8 cellular contexts compared by ENCODE assay signal in genomic region chr6:32244946-32245398, GRCh38. TPM values are rescaled to one million over a fixed set of nuclear protein-coding genes. Genes with fewer than 3 reads are reported as not detected.
DNase-seq lines count a peak whose midpoint lies in the region; ATAC-seq and TF ChIP-seq lines count a peak whose summit lies in the region.

No MANE protein-coding gene starts in this region.

- RAD21 ChIA-PET in HCT116 (lab: Charles Lee; ENCODE audit: low non-redundant PET in 1 of 2, low total read pairs in 2 of 2, uncharacterized antibody in 2 of 2, unreplicated experiment in 2 of 2) = interaction anchor here in 1 of 2 experiments (0.6 to 1.0 kb wide), 2 partner anchors 10 to 594 kb away, joined by 3 to 4 read pairs; partner anchors contain the start of gene TAP2

- no peak overlapping the region for H3K27ac Mint-ChIP-seq in activated T-cell treated with anti-CD3 and anti-CD28 coated beads, Interleukin-2, amount 50 U/mL, for 72 hours
- H3K27ac Mint-ChIP-seq in neural progenitor cell = peak overlapping the region; percentile 76

- no peaks in the 10 kb centered on the region for H3F3A ChIP-seq in PC-9 (ENCODE audit: insufficient read depth, low read depth)
- H3F3A ChIP-seq in neural progenitor cell (ENCODE audit: low read depth) = no peaks in the 10 kb centered on the region

- no peaks in the 10 kb centered on the region for H3K9me3 ChIP-seq in HCT116 (ENCODE audit: control insufficient read depth in 1 of 2, insufficient read depth in 1 of 2, low read depth in 1 of 2, low read length in 2 of 2)
- H3K9me3 ChIP-seq in PC-9 (ENCODE audit: insufficient read depth, low read depth) = peaks cover 5% of the 10 kb centered on the region; the same call in 1 of the 2 replicates
- H3K9me3 ChIP-seq in neural progenitor cell (ENCODE audit: low read depth) = no peaks in the 10 kb centered on the region

- H3K4me1 Mint-ChIP-seq in activated T-cell treated with anti-CD3 and anti-CD28 coated beads, Interleukin-2, amount 50 U/mL, for 72 hours (ENCODE audit: low read depth) = peaks cover 34% of the 10 kb centered on the region
- H3K4me1 Mint-ChIP-seq in neural progenitor cell = peaks cover 8% of the 10 kb centered on the region

- peaks cover 0 to 3% of the 10 kb centered on the region in 2 donors for H3K36me3 Mint-ChIP-seq in activated T-cell treated with anti-CD3 and anti-CD28 coated beads, Interleukin-2, amount 50 U/mL, for 72 hours (ENCODE audit: insufficient read depth in 2 of 2)
- H3K36me3 Mint-ChIP-seq in neural progenitor cell = no peaks in the 10 kb centered on the region

- no peak for TF ChIP-seq POLR2A in HCT116 (IDR thresholded peaks at IDR 0.05; ENCODE audit: borderline replicate concordance, extremely low read depth, insufficient read depth, insufficient read length)

- peak; percentile 95 for TF ChIP-seq RAD21 in HCT116 (IDR thresholded peaks at IDR 0.05; ENCODE audit: low read depth)

- ATAC-seq in HCT116 (peak; percentile 95), GM19467 (IDR thresholded peaks at IDR 0.05; ENCODE audit: unreplicated experiment) (no peak)
- peak; percentile 51 to 58 for ATAC-seq in activated T-cell treated with anti-CD3 and anti-CD28 coated beads, Interleukin-2, amount 50 U/mL, for 72 hours (replicated peaks in 1 of 2)
- peak; percentile 71 for ATAC-seq in stimulated activated naive CD8-positive, alpha-beta T cell treated with anti-CD3 and anti-CD28 coated beads, Interleukin-15, Interleukin-2, amounts not matched to agents 100 U/mL and 50 U/mL, for 24 hours

- H3K36me3 ChIP-seq in HCT116 (ENCODE audit: control insufficient read depth in 1 of 2, insufficient read depth in 2 of 2, low read length in 2 of 2) (no peaks in the 10 kb centered on the region), PC-9 (ENCODE audit: low read depth) (no peaks in the 10 kb centered on the region), neural progenitor cell (no peaks in the 10 kb centered on the region)

- no peaks in the 10 kb centered on the region for H3K27me3 ChIP-seq in HCT116 (ENCODE audit: insufficient read depth, low read length)
- peaks cover 23% of the 10 kb centered on the region for H3K27me3 ChIP-seq in PC-9 (ENCODE audit: insufficient read depth, low read depth)
- no peaks in the 10 kb centered on the region for H3K27me3 ChIP-seq in neural progenitor cell

- intact Hi-C loops in HCT116 (cut with micrococcal nuclease) = loop anchor here (1.0 to 5.0 kb wide), 4 partner anchors 128 to 552 kb away; no protein-coding TSS in a partner anchor
- intact Hi-C loops in PC-9 (cut with micrococcal nuclease; ENCODE audit: unreplicated experiment) = loop anchor here (1.0 to 10.0 kb wide), 3 partner anchors 126 to 456 kb away; no protein-coding TSS in a partner anchor

- H3K9ac ChIP-seq in HCT116 (ENCODE audit: low read length) = peak overlapping the region; percentile 19; the same call in 1 of the 2 replicates
- no peak overlapping the region for H3K9ac ChIP-seq in neural progenitor cell

- no peaks in the 10 kb centered on the region for H3K9me2 ChIP-seq in HCT116 (ENCODE audit: insufficient read depth)
- H3K9me2 ChIP-seq in PC-9 (ENCODE audit: insufficient read depth) = no peaks in the 10 kb centered on the region

- BruUV-seq in HCT116 (replicated peaks; lab: Mats Ljungman, UMichigan) = no TSS peak
- BruUV-seq in PC-9 (replicated peaks; lab: Mats Ljungman, UMichigan) = no TSS peak

- H2AFZ ChIP-seq in HCT116 (ENCODE audit: low read depth, low read length, poor library complexity, severe bottlenecking) (peak overlapping the region; percentile 97), PC-9 (peak overlapping the region; percentile 63; the same call in 1 of the 2 replicates), neural progenitor cell (replicated peaks) (peak overlapping the region; percentile 83)

- H4K20me1 ChIP-seq in HCT116 (ENCODE audit: insufficient read depth) (no peaks in the 10 kb centered on the region), PC-9 (ENCODE audit: insufficient read depth) (no peaks in the 10 kb centered on the region), neural progenitor cell (ENCODE audit: low read depth) (no peaks in the 10 kb centered on the region)

- POLR2A ChIA-PET in HCT116 (lab: Charles Lee) (interaction anchor here (0.6 kb wide), 1 partner anchor 145 kb away, joined by 3 read pairs; no protein-coding TSS in a partner anchor), PC-9 (lab: Charles Lee; ENCODE audit: unreplicated experiment) (interaction anchor here (0.6 kb wide), 1 partner anchor 63 kb away, joined by 3 read pairs; no protein-coding TSS in a partner anchor)

- peaks cover 0 to 14% of the 10 kb centered on the region in 2 experiments; a peak in 3 of 4 replicates for H3K4me1 ChIP-seq in HCT116 (ENCODE audit: control insufficient read depth in 1 of 2, insufficient read depth in 2 of 2, low read length in 2 of 2)
- no peaks in the 10 kb centered on the region for H3K4me1 ChIP-seq in PC-9 (replicated peaks; ENCODE audit: insufficient read depth)
- H3K4me1 ChIP-seq in neural progenitor cell = no peaks in the 10 kb centered on the region

- TF ChIP-seq CTCF in HCT116 (IDR thresholded peaks at IDR 0.05 in 2 of 3, conservative IDR thresholded peaks at IDR 0.05 in 1 of 3; ENCODE audit: borderline replicate concordance in 1 of 3, insufficient read depth in 1 of 3, low read depth in 2 of 3, low read length in 2 of 3) = peak; percentile 87 to 96 (median 88)
- TF ChIP-seq CTCF in PC-9 (conservative IDR thresholded peaks at IDR 0.05) = peak; percentile 95
- peak; percentile 89 for TF ChIP-seq CTCF in fibroblast of pulmonary artery (IDR thresholded peaks at IDR 0.05; ENCODE audit: low read length, missing control alignments)
- TF ChIP-seq CTCF in neural progenitor cell (IDR thresholded peaks at IDR 0.05) = peak; percentile 99

- H3K27me3 Mint-ChIP-seq in activated T-cell treated with anti-CD3 and anti-CD28 coated beads, Interleukin-2, amount 50 U/mL, for 72 hours (ENCODE audit: low read depth) = no peaks in the 10 kb centered on the region
- H3K27me3 Mint-ChIP-seq in neural progenitor cell (ENCODE audit: insufficient read depth, low read depth) = no peaks in the 10 kb centered on the region

- H3K27ac ChIP-seq in HCT116 (ENCODE audit: low read depth, low read length) (no peak overlapping the region), PC-9 (no peak overlapping the region), neural progenitor cell (no peak overlapping the region)

- H3K4me2 ChIP-seq in HCT116 (ENCODE audit: low read length) (peak overlapping the region; percentile 73), PC-9 (peak overlapping the region; percentile 10; the same call in 1 of the 2 replicates), neural progenitor cell (peak overlapping the region; percentile 51)

- H3K4me3 ChIP-seq in HCT116 (replicated peaks in 1 of 2; ENCODE audit: low read depth in 1 of 2, low read length in 2 of 2) (peak overlapping the region; percentile 25 to 46), PC-9 (no peak overlapping the region), fibroblast of pulmonary artery (replicated peaks; ENCODE audit: low read depth, low read length) (no peak overlapping the region), neural progenitor cell (peak overlapping the region; percentile 16)

- H3K79me2 ChIP-seq in HCT116 (ENCODE audit: insufficient read depth, low read length) (no peaks in the 10 kb centered on the region), PC-9 (ENCODE audit: low read depth) (no peaks in the 10 kb centered on the region), neural progenitor cell (ENCODE audit: low read depth) (no peaks in the 10 kb centered on the region)

- H3K4me3 Mint-ChIP-seq in activated T-cell treated with anti-CD3 and anti-CD28 coated beads, Interleukin-2, amount 50 U/mL, for 72 hours = peak overlapping the region; percentile 10 to 45
- H3K4me3 Mint-ChIP-seq in neural progenitor cell = peak overlapping the region; percentile 54

- DNase-seq in C1 segment of cervical spinal cord (lab: John Stamatoyannopoulos, UW) (peak in 13 of 14 donors; percentile 13 to 81 (median 63)), HCT116 (ENCODE audit: low read depth, low spot score) (peak; percentile 56), PC-9 (peak in 1 of 2 experiments; percentile 71), fibroblast of pulmonary artery (ENCODE audit: low read depth) (peak; percentile 79), neural progenitor cell (ENCODE audit: low spot score) (peak; percentile 82)
- peak; percentile 69 to 75 for DNase-seq in activated T-cell treated with anti-CD3 and anti-CD28 coated beads, Interleukin-2, amount 50 U/mL, for 72 hours
- peak; percentile 83 for DNase-seq in stimulated activated naive CD8-positive, alpha-beta T cell treated with anti-CD3 and anti-CD28 coated beads, Interleukin-15, Interleukin-2, amounts not matched to agents 100 U/mL and 50 U/mL, for 24 hours

- no peaks in the 10 kb centered on the region for H3K9me3 Mint-ChIP-seq in activated T-cell treated with anti-CD3 and anti-CD28 coated beads, Interleukin-2, amount 50 U/mL, for 72 hours
- peaks cover 11% of the 10 kb centered on the region for H3K9me3 Mint-ChIP-seq in neural progenitor cell

- CTCF ChIA-PET in HCT116 (lab: Charles Lee) = interaction anchor here (0.7 to 2.5 kb wide), 10 partner anchors 10 to 623 kb away, joined by 3 to 15 read pairs (median 3); no protein-coding TSS in a partner anchor
- CTCF ChIA-PET in PC-9 (lab: Charles Lee) = interaction anchor here (0.5 to 0.6 kb wide), 2 partner anchors 23 to 36 kb away, joined by 3 to 4 read pairs; no protein-coding TSS in a partner anchor

TF ChIP-seq in HCT116, 20 proteins besides CTCF, POLR2A, EP300 and RAD21 (continues in another document):
- no peak for TF ChIP-seq CEBPB (IDR thresholded peaks at IDR 0.05; ENCODE audit: low read depth)
- TF ChIP-seq EGR1 (IDR thresholded peaks at IDR 0.05; ENCODE audit: low read depth) = 0 out of 2 replicates have a peak, but pooled peaks have one; percentile 45
- no peak for TF ChIP-seq JUND (IDR thresholded peaks at IDR 0.05)
- TF ChIP-seq ELF1 (IDR thresholded peaks at IDR 0.05; ENCODE audit: borderline replicate concordance, low read depth) = no peak

RNA-seq across cellular contexts. Expression of gene NOTCH4, which starts 21.1 kb away (rescaled TPM):
- total RNA-seq in HCT116 (2021; ENCODE audit: unreplicated experiment) = 0.81 TPM
- 0.32 and 0.51 TPM in 2 replicates for polyA plus RNA-seq in HCT116 (2012)
- 1.2 and 1.5 TPM in 2 replicates for total RNA-seq in PC-9 (2021)
- total RNA-seq in activated T-cell treated with anti-CD3 and anti-CD28 coated beads, Interleukin-2, amount 50 U/mL, for 72 hours = under 1 TPM; 0.63 to 0.79 TPM
- total RNA-seq in neural progenitor cell (ENCODE audit: low replicate concordance) = 3.2 and 4.5 TPM in 2 replicates

RNA-seq across cellular contexts. Expression of gene GPSM3, which starts 52.5 kb away (rescaled TPM):
- total RNA-seq in HCT116 (2021; ENCODE audit: unreplicated experiment) (1.2 TPM), PC-9 (2021) (8.6 and 10.4 TPM in 2 replicates), neural progenitor cell (ENCODE audit: low replicate concordance) (3.4 and 4.5 TPM in 2 replicates)
- 1.8 and 2.2 TPM in 2 replicates for polyA plus RNA-seq in HCT116 (2012)
- total RNA-seq in activated T-cell treated with anti-CD3 and anti-CD28 coated beads, Interleukin-2, amount 50 U/mL, for 72 hours = 100 to 1,000 TPM; 192 to 213 TPM

RNA-seq across cellular contexts. Expression of gene PBX2, which starts 55.0 kb away (rescaled TPM):
- total RNA-seq in HCT116 (2021; ENCODE audit: unreplicated experiment) (79.0 TPM), PC-9 (2021) (88.2 and 89.3 TPM in 2 replicates), neural progenitor cell (ENCODE audit: low replicate concordance) (53.3 and 114 TPM in 2 replicates)
- polyA plus RNA-seq in HCT116 (2012) = 64.4 and 66.7 TPM in 2 replicates
- total RNA-seq in activated T-cell treated with anti-CD3 and anti-CD28 coated beads, Interleukin-2, amount 50 U/mL, for 72 hours = 100 to 1,000 TPM in 1 of 2 donors, 10 to 100 TPM in 1; 98.3 to 104 TPM

Comparison
In these comparisons a context has a peak if more than half of its experiments do, and no peak if none do; other contexts are left out.
1. H3K4me2 ChIP-seq: peak in every context shown above with its lines; median percentile 73 in HCT116; 51 in neural progenitor cell; 10 in PC-9.
2. H3K4me3 ChIP-seq: peak in HCT116 (2 of 2) and neural progenitor cell (single experiment); none in PC-9 (single experiment) and fibroblast of pulmonary artery (single experiment).
3. RNA of gene GPSM3, which starts 52.5 kb away (total RNA-seq): 192 to 213 TPM in activated T-cell treated with anti-CD3 and anti-CD28 coated beads, Interleukin-2, amount 50 U/mL, for 72 hours; 8.6 to 10.4 TPM in PC-9, 3.4 to 4.5 TPM in neural progenitor cell and 1.2 TPM in HCT116 (single experiment); every median in the first group is over 10 times any median in the second.
4. Peak in every context shown above with its lines, with median percentiles within 50 percentile points of each other: H2AFZ ChIP-seq and CTCF ChIP-seq.